Comparison of ENCODE assay signal across 23 cellular contexts in the genomic region with DNA sequence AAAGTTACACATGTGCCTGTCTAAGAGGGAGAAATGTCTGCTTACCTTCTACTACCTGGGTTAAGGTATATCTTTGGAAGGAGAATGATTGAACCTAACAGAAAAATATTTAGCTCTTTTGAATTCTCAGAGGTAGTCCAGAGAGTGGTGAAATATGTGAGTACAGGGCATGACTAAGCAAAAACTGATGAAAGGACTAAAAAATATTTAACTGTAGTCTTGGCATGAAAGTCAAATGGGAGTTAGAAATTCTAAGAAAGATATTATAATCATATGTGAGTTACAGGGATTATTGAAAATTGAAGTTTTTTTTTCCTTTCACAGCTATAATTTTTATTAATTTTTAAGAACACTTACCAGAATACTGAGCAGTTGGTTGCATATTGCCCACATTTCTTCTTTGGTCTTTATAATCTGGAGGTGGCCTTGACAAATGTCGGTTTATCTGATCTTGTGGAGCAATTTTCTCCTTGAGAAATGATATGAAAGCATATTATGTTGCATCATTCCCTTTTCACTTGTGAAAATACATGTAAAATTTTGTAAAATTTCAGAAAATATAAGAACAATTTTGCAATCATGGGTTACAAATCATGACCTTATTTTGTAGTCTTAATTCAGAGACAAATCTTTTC.
DNase-seq lines count a peak whose midpoint lies in the region; ATAC-seq, FAIRE-seq and TF ChIP-seq lines count a peak whose summit lies in the region.
"Had no signal": no experiment of that assay in that cellular context is flagged by ENCODE, and none has a peak within 500 bp of the region (broad histone marks: within the 10 kb centered on the region; RNA-seq: fewer than 3 reads in every experiment).

No MANE protein-coding gene starts in this region.

- no peaks in the 10 kb centered on the region for H3K36me3 ChIP-seq in Caco-2 (ENCODE audit: control insufficient read depth, insufficient read depth, low read length)
- peaks cover 15% of the 10 kb centered on the region for H3K36me3 ChIP-seq in astrocyte (ENCODE audit: insufficient read depth, low read length)
- H3K36me3 ChIP-seq in hepatocyte (replicated peaks; ENCODE audit: insufficient read depth, low read depth) = no peaks in the 10 kb centered on the region

- H3K4me3 Mint-ChIP-seq in Caco-2 (ENCODE audit: unreplicated experiment) = no peak overlapping the region
- no peak overlapping the region for H3K4me3 Mint-ChIP-seq in HFFc6
- no peak overlapping the region for H3K4me3 Mint-ChIP-seq in astrocyte (ENCODE audit: unreplicated experiment)
- H3K4me3 Mint-ChIP-seq: immature natural killer cell, nephron progenitor cell had no signal

- H4K20me1 ChIP-seq in astrocyte (ENCODE audit: insufficient read depth, low read length) = no peaks in the 10 kb centered on the region
- H4K20me1 ChIP-seq in hepatocyte (ENCODE audit: insufficient read depth, poor library complexity, severe bottlenecking) = no peaks in the 10 kb centered on the region

- H3K27me3 Mint-ChIP-seq in Caco-2 (ENCODE audit: insufficient read depth, unreplicated experiment) (no peaks in the 10 kb centered on the region), HFFc6 (ENCODE audit: insufficient read depth) (no peaks in the 10 kb centered on the region; the same call in 1 of the 2 replicates), astrocyte (ENCODE audit: low read depth, unreplicated experiment) (no peaks in the 10 kb centered on the region)

- H3K4me2 ChIP-seq in astrocyte (ENCODE audit: low read length) = no peak overlapping the region
- no peak overlapping the region for H3K4me2 ChIP-seq in hepatocyte

- 88% methylated on average over 1 of the region's 1 CpG for WGBS in hepatocyte (ENCODE audit: low lambda C conversion rate, missing lambda C conversion rate)

- FAIRE-seq in astrocyte (lab: Jason Lieb, UNC) = no peak

- TF ChIP-seq CTCF in Caco-2 (IDR thresholded peaks at IDR 0.05; ENCODE audit: insufficient read depth in 1 of 2, low read depth in 1 of 2, low read length in 1 of 2, severe bottlenecking in 1 of 2, unreplicated experiment in 1 of 2) = no peak
- TF ChIP-seq CTCF in HFFc6 (IDR thresholded peaks at IDR 0.05) = no peak
- no peak for TF ChIP-seq CTCF in astrocyte (IDR thresholded peaks at IDR 0.05; ENCODE audit: insufficient read depth, low read depth, low read length)
- no peak for TF ChIP-seq CTCF in hepatocyte (IDR thresholded peaks at IDR 0.05; ENCODE audit: poor library complexity)

- no peaks in the 10 kb centered on the region for H3K9me3 Mint-ChIP-seq in Caco-2 (ENCODE audit: unreplicated experiment)
- H3K9me3 Mint-ChIP-seq in HFFc6 = no peaks in the 10 kb centered on the region
- H3K9me3 Mint-ChIP-seq in astrocyte (ENCODE audit: unreplicated experiment) = no peaks in the 10 kb centered on the region
- H3K9me3 Mint-ChIP-seq: immature natural killer cell, nephron progenitor cell had no signal

- H3K9me2 ChIP-seq in hepatocyte (replicated peaks; ENCODE audit: insufficient read depth) = no peaks in the 10 kb centered on the region

- H3K9me3 ChIP-seq in Caco-2 = no peaks in the 10 kb centered on the region
- H3K9me3 ChIP-seq in astrocyte (ENCODE audit: insufficient read depth, low read depth, low read length) = no peaks in the 10 kb centered on the region
- no peaks in the 10 kb centered on the region for H3K9me3 ChIP-seq in hepatocyte (ENCODE audit: low read depth)
- H3K9me3 ChIP-seq: psoas muscle, upper lobe of left lung had no signal

- no peak for ATAC-seq in HG03097 (IDR thresholded peaks at IDR 0.05; ENCODE audit: low FRiP score, unreplicated experiment)
- ATAC-seq: psoas muscle had no signal

- DNase-seq in Caco-2 = no peak
- peak; percentile 20 for DNase-seq in HFFc6
- peak; percentile 18 for DNase-seq in astrocyte (ENCODE audit: low read depth)
- no peak for DNase-seq in hepatocyte (ENCODE audit: low spot score)
- DNase-seq in CD1c-positive myeloid dendritic cell (ENCODE audit: extremely low spot score) = no peak
- DNase-seq in NCI-H1417 treated with DMSO at 0.1 percent for 48 hours (lab: John Stamatoyannopoulos, UW) = no peak
- DNase-seq in NCI-H2196 treated with DMSO at 0.1 percent for 48 hours (lab: John Stamatoyannopoulos, UW; ENCODE audit: unreplicated experiment) = no peak
- DNase-seq: activated CD8-positive, alpha-beta memory T cell treated with anti-CD3 and anti-CD28 coated beads, Interleukin-2, amount 50 U/mL, for 48 hours; activated naive CD4-positive, alpha-beta T cell treated with anti-CD3 and anti-CD28 coated beads, Interleukin-2, amount 50 U/mL, for 16 hours; C1 segment of cervical spinal cord; DND-41; glutamatergic neuron; immature natural killer cell; KG1; NCI-H146; NCI-H345; nephron progenitor cell; NK-92 treated with Interleukin-12 subunit alpha and Interleukin-12 subunit beta, amount 100 ng/mL, for 24 hours; psoas muscle; stimulated activated naive CD4-positive, alpha-beta T cell treated with Interleukin-2 at 50 U/mL for 16 hours; upper lobe of left lung had no signal

- CTCF ChIA-PET in Caco-2 (lab: Charles Lee) = interaction anchor here (1.7 kb wide), 1 partner anchor 136 kb away, joined by 4 read pairs; no protein-coding TSS in a partner anchor

- peaks cover 20% of the 10 kb centered on the region for H3K4me1 Mint-ChIP-seq in Caco-2 (ENCODE audit: low read depth, unreplicated experiment)
- peaks cover 30% of the 10 kb centered on the region for H3K4me1 Mint-ChIP-seq in HFFc6 (ENCODE audit: low read depth)
- H3K4me1 Mint-ChIP-seq in astrocyte (ENCODE audit: low read depth, unreplicated experiment) = peaks cover 14% of the 10 kb centered on the region

- no peaks in the 10 kb centered on the region for H3K27me3 ChIP-seq in Caco-2 (replicated peaks; ENCODE audit: control insufficient read depth, insufficient read depth, low read length)
- H3K27me3 ChIP-seq in astrocyte (ENCODE audit: insufficient read depth, low read length) = no peaks in the 10 kb centered on the region
- H3K27me3 ChIP-seq in hepatocyte = no peaks in the 10 kb centered on the region
- H3K27me3 ChIP-seq: upper lobe of left lung had no signal

- H3K9ac ChIP-seq in astrocyte (ENCODE audit: low read length) = no peak overlapping the region

- no peaks in the 10 kb centered on the region for H3K36me3 Mint-ChIP-seq in Caco-2 (ENCODE audit: insufficient read depth, unreplicated experiment)
- peaks cover 60% of the 10 kb centered on the region for H3K36me3 Mint-ChIP-seq in HFFc6 (ENCODE audit: low read depth)
- peaks cover 16% of the 10 kb centered on the region for H3K36me3 Mint-ChIP-seq in astrocyte (ENCODE audit: low read depth, unreplicated experiment)

- no TSS peak for BruUV-seq in Caco-2 (replicated peaks; lab: Mats Ljungman, UMichigan)

- H3K27ac Mint-ChIP-seq in Caco-2 (ENCODE audit: unreplicated experiment) (peak overlapping the region; percentile 1), HFFc6 (peak overlapping the region; percentile 84), astrocyte (ENCODE audit: unreplicated experiment) (peak overlapping the region; percentile 75)
- H3K27ac Mint-ChIP-seq: immature natural killer cell had no signal

- no peak overlapping the region for H3K27ac ChIP-seq in astrocyte (ENCODE audit: low read depth, low read length)
- H3K27ac ChIP-seq in hepatocyte = peak overlapping the region; percentile 77
- H3K27ac ChIP-seq: HL-60, psoas muscle, upper lobe of left lung had no signal

- H3K79me2 ChIP-seq in astrocyte (ENCODE audit: insufficient read depth, low read length) (no peaks in the 10 kb centered on the region), hepatocyte (no peaks in the 10 kb centered on the region)

- intact Hi-C loops in Caco-2 (cut with micrococcal nuclease; ENCODE audit: unreplicated experiment) = loop anchor here (2.0 kb wide), 1 partner anchor 60 kb away; the partner anchor contains the start of gene MTMR2

- POLR2A ChIA-PET in Caco-2 (lab: Charles Lee) = no interaction called here

- H3K4me1 ChIP-seq in Caco-2 (peaks cover 6% of the 10 kb centered on the region; the same call in 1 of the 2 replicates), astrocyte (ENCODE audit: insufficient read depth, low read length) (no peaks in the 10 kb centered on the region), hepatocyte (ENCODE audit: insufficient read depth) (peaks cover 1% of the 10 kb centered on the region)
- H3K4me1 ChIP-seq: psoas muscle had no signal

- H3K4me3 ChIP-seq in Caco-2 (ENCODE audit: low read depth, low read length) = no peak overlapping the region
- no peak overlapping the region for H3K4me3 ChIP-seq in astrocyte (ENCODE audit: insufficient read depth, low read depth, low read length)
- H3K4me3 ChIP-seq in hepatocyte = no peak overlapping the region
- H3K4me3 ChIP-seq: psoas muscle, upper lobe of left lung had no signal

- no peak overlapping the region for H2AFZ ChIP-seq in astrocyte (ENCODE audit: low read depth, low read length)
- no peak overlapping the region for H2AFZ ChIP-seq in hepatocyte

Comparison
In these comparisons a context has a peak if more than half of its experiments do, and no peak if none do; other contexts are left out.
1. DNase-seq: peak in HFFc6 (single experiment) and astrocyte (single experiment); none in Caco-2 (0 of 2), hepatocyte (single experiment), CD1c-positive myeloid dendritic cell (single experiment), NCI-H1417 treated with DMSO at 0.1 percent for 48 hours (single experiment) and NCI-H2196 treated with DMSO at 0.1 percent for 48 hours (single experiment).
2. H3K27ac Mint-ChIP-seq: peak in every context shown above with its lines; median percentile 84 in HFFc6; 75 in astrocyte; 1 in Caco-2.